3 cellular contexts compared by ENCODE assay signal in the genomic region with DNA sequence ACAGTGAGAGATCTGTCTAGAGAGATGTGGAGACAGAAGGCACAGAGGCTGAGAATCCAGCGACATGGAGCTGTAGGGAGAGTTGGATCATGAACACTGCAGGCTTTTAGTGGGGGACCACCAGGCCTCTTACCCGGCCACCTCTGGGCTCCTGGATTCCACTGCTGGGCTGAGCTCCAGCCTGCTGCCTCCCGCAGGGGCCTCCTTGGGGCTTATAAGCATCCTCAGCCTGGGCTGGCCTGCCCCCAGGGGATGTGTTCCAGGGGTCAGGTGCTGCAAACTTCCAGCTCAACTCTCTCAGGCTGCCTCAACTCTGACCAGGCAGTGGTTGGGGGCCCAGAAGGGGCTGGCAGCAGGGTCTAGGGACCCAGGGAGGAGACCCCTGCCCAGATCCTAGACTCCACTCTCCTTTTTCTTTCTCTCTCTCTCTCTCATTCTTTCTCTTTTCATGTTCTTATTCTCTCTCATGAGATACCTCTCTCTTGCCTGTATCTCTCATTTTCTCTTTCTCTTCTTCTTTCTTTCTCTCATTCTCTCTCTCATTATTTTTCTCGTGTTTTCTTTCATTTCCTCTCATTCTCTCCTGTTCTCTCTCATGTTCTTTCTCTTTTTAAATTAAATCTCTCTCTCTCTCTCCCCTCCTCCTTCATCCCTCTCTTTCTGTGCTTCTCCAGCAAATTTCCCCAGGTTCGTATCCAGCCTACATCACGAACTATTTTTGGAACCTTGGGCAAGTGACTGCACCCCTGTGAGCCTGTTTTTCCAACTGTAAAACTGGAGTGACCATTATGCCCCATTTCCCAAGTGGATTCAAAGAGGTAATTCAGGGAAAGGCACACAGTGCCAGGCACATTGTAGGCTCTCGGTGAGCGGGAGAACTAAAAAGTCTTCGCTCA.
A peak's percentile ranks its signal among the peaks of the same experiment; 100 is the strongest.
TF ChIP-seq lines count a peak whose summit lies in the region.

A gene with protein sequence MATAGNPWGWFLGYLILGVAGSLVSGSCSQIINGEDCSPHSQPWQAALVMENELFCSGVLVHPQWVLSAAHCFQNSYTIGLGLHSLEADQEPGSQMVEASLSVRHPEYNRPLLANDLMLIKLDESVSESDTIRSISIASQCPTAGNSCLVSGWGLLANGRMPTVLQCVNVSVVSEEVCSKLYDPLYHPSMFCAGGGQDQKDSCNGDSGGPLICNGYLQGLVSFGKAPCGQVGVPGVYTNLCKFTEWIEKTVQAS (minus strand): TSS at position 190 of the 896 bp plus-strand sequence. CDS start 657 bp downstream, outside the sequence.

TF ChIP-seq in HEK293, 187 proteins besides CTCF, POLR2A, EP300 and RAD21 (continues in another document):
- TF ChIP-seq BCL11A (tag by site-specific recombination; IDR thresholded peaks at IDR 0.05; ENCODE audit: low read depth) (no peak), ZNF221 (tag by site-specific recombination; IDR thresholded peaks at IDR 0.05; ENCODE audit: borderline replicate concordance) (no peak), ZNF707 (tag by site-specific recombination; IDR thresholded peaks at IDR 0.05) (no peak), ZSCAN16 (tag by site-specific recombination; IDR thresholded peaks at IDR 0.05) (no peak), ZNF747 (tag by site-specific recombination; IDR thresholded peaks at IDR 0.05) (no peak), ZNF169 (tag by site-specific recombination; IDR thresholded peaks at IDR 0.05) (no peak), SETDB1 (IDR thresholded peaks at IDR 0.05; ENCODE audit: insufficient read length, low read length) (no peak), ZFP37 (tag by site-specific recombination; IDR thresholded peaks at IDR 0.05) (no peak), ZNF776 (tag by site-specific recombination; IDR thresholded peaks at IDR 0.05; ENCODE audit: borderline replicate concordance) (no peak), EGR2 (tag by site-specific recombination; IDR thresholded peaks at IDR 0.05; ENCODE audit: low read depth) (no peak), ZNF48 (tag by site-specific recombination; IDR thresholded peaks at IDR 0.05) (no peak), ZNF544 (tag by site-specific recombination; IDR thresholded peaks at IDR 0.05) (no peak), ZNF660 (tag by site-specific recombination; IDR thresholded peaks at IDR 0.05) (no peak), ZBTB8A (tag by site-specific recombination; IDR thresholded peaks at IDR 0.05) (no peak), ZNF292 (tag by site-specific recombination; IDR thresholded peaks at IDR 0.05; ENCODE audit: borderline replicate concordance, low read depth) (no peak), ZNF114 (tag by site-specific recombination; IDR thresholded peaks at IDR 0.05) (no peak), PRDM1 (tag by site-specific recombination; IDR thresholded peaks at IDR 0.05) (peak; percentile 95), ZNF501 (tag by site-specific recombination; IDR thresholded peaks at IDR 0.05) (no peak), ZIC2 (tag by site-specific recombination; IDR thresholded peaks at IDR 0.05) (peak; percentile 62), ZNF16 (tag by site-specific recombination; IDR thresholded peaks at IDR 0.05; ENCODE audit: low read depth) (no peak), ZBTB21 (tag by site-specific recombination; IDR thresholded peaks at IDR 0.05) (no peak), HOXD13 (CRISPR knock-in tag; IDR thresholded peaks at IDR 0.05; ENCODE audit: borderline replicate concordance) (no peak)
- TF ChIP-seq, protein P1, sequence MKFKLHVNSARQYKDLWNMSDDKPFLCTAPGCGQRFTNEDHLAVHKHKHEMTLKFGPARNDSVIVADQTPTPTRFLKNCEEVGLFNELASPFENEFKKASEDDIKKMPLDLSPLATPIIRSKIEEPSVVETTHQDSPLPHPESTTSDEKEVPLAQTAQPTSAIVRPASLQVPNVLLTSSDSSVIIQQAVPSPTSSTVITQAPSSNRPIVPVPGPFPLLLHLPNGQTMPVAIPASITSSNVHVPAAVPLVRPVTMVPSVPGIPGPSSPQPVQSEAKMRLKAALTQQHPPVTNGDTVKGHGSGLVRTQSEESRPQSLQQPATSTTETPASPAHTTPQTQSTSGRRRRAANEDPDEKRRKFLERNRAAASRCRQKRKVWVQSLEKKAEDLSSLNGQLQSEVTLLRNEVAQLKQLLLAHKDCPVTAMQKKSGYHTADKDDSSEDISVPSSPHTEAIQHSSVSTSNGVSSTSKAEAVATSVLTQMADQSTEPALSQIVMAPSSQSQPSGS (tag by site-specific recombination; IDR thresholded peaks at IDR 0.05; ENCODE audit: low read depth) = no peak

TF ChIP-seq in H1, 55 proteins besides CTCF, POLR2A, EP300 and RAD21:
- TF ChIP-seq SUZ12 (IDR thresholded peaks at IDR 0.05; ENCODE audit: low read length) (no peak), HDAC2 (IDR thresholded peaks at IDR 0.05; ENCODE audit: borderline replicate concordance in 1 of 2, low read depth in 2 of 2, low read length in 2 of 2) (no peak), FOSL1 (IDR thresholded peaks at IDR 0.05; ENCODE audit: insufficient read depth, low read depth, low read length) (no peak), NRF1 (IDR thresholded peaks at IDR 0.05; ENCODE audit: low read depth, low read length) (no peak), BCL11A (IDR thresholded peaks at IDR 0.05; ENCODE audit: low read depth in 2 of 2, low read length in 2 of 2) (no peak), E2F6 (IDR thresholded peaks at IDR 0.05) (no peak), SIRT6 (IDR thresholded peaks at IDR 0.05; ENCODE audit: low read length) (no peak), TBP (IDR thresholded peaks at IDR 0.05; ENCODE audit: low read depth, low read length) (no peak), SP4 (IDR thresholded peaks at IDR 0.05; ENCODE audit: low read length) (no peak), KDM1A (IDR thresholded peaks at IDR 0.05; ENCODE audit: borderline replicate concordance, low read length) (no peak), PHF8 (conservative IDR thresholded peaks at IDR 0.05; ENCODE audit: low read depth, low read length) (no peak), CEBPB (IDR thresholded peaks at IDR 0.05; ENCODE audit: low read depth, low read length) (no peak), ASH2L (IDR thresholded peaks at IDR 0.05; ENCODE audit: low read length) (no peak), CBX5 (IDR thresholded peaks at IDR 0.05; ENCODE audit: low read depth, low read length) (no peak), MAFK (IDR thresholded peaks at IDR 0.05; ENCODE audit: low read depth, low read length) (no peak)
- TF ChIP-seq, protein P1 (IDR thresholded peaks at IDR 0.05; ENCODE audit: low read length) = no peak

TF ChIP-seq in SK-N-SH treated with all-trans-retinoic acid at 6 μM for 48 hours, 23 proteins besides CTCF, POLR2A, EP300 and RAD21:
- no peak for TF ChIP-seq PATZ1 (CRISPR knock-in tag; IDR thresholded peaks at IDR 0.05; ENCODE audit: borderline replicate concordance)
- no peak for TF ChIP-seq RARB (CRISPR knock-in tag; IDR thresholded peaks at IDR 0.05)
- TF ChIP-seq, protein P2, sequence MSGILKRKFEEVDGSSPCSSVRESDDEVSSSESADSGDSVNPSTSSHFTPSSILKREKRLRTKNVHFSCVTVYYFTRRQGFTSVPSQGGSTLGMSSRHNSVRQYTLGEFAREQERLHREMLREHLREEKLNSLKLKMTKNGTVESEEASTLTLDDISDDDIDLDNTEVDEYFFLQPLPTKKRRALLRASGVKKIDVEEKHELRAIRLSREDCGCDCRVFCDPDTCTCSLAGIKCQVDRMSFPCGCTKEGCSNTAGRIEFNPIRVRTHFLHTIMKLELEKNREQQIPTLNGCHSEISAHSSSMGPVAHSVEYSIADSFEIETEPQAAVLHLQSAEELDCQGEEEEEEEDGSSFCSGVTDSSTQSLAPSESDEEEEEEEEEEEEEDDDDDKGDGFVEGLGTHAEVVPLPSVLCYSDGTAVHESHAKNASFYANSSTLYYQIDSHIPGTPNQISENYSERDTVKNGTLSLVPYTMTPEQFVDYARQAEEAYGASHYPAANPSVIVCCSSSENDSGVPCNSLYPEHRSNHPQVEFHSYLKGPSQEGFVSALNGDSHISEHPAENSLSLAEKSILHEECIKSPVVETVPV (CRISPR knock-in tag; IDR thresholded peaks at IDR 0.05) = no peak
- TF ChIP-seq TOX (CRISPR knock-in tag; IDR thresholded peaks at IDR 0.05; ENCODE audit: borderline replicate concordance) = no peak
- TF ChIP-seq ZFP3 (CRISPR knock-in tag; IDR thresholded peaks at IDR 0.05) = no peak
- no peak for TF ChIP-seq CREB5 (CRISPR knock-in tag; IDR thresholded peaks at IDR 0.05; ENCODE audit: low read depth)
- TF ChIP-seq TCF4 (CRISPR knock-in tag; IDR thresholded peaks at IDR 0.05; ENCODE audit: borderline replicate concordance) = no peak
- no peak for TF ChIP-seq POU6F1 (CRISPR knock-in tag; IDR thresholded peaks at IDR 0.05; ENCODE audit: borderline replicate concordance, low read depth)
- TF ChIP-seq ISL1 (CRISPR knock-in tag; IDR thresholded peaks at IDR 0.05) = no peak
